ENCODE assay signal across 1 cellular context in the genomic region with DNA sequence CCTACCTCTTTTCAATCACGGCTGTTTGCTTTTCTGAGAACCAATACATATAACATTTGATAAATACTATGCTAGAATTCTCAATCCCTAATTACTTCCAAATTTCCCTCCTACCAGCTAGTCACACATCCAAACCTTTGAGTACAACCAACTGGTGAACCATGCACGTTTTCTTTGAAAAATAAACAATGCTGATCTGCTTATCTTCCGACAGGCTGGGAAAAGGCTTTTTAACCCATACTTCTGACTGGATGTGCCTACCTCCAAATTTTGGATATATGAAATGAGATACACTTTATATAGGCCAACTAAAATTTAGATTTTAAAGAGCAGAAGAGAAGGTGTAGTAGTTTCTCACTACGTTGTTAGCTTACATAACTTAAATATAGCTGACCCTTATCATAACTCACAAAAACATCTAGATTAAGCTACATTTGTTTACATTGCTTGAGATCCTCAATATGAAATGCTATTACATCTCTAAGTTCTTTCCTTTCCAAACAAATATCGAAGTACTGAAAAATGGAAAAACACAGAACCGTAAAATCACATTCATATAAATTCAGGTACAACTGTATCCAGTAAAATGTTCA.
TF ChIP-seq lines count a peak whose summit lies in the region.

No MANE protein-coding gene starts in this region.

TF ChIP-seq in GM12878, 131 proteins besides CTCF, POLR2A, EP300 and RAD21 (continued from another document):
- TF ChIP-seq, protein P1, sequence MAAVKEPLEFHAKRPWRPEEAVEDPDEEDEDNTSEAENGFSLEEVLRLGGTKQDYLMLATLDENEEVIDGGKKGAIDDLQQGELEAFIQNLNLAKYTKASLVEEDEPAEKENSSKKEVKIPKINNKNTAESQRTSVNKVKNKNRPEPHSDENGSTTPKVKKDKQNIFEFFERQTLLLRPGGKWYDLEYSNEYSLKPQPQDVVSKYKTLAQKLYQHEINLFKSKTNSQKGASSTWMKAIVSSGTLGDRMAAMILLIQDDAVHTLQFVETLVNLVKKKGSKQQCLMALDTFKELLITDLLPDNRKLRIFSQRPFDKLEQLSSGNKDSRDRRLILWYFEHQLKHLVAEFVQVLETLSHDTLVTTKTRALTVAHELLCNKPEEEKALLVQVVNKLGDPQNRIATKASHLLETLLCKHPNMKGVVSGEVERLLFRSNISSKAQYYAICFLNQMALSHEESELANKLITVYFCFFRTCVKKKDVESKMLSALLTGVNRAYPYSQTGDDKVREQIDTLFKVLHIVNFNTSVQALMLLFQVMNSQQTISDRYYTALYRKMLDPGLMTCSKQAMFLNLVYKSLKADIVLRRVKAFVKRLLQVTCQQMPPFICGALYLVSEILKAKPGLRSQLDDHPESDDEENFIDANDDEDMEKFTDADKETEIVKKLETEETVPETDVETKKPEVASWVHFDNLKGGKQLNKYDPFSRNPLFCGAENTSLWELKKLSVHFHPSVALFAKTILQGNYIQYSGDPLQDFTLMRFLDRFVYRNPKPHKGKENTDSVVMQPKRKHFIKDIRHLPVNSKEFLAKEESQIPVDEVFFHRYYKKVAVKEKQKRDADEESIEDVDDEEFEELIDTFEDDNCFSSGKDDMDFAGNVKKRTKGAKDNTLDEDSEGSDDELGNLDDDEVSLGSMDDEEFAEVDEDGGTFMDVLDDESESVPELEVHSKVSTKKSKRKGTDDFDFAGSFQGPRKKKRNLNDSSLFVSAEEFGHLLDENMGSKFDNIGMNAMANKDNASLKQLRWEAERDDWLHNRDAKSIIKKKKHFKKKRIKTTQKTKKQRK (IDR thresholded peaks at IDR 0.05; ENCODE audit: low read depth, low read length) = no peak
- TF ChIP-seq TCF3 (IDR thresholded peaks at IDR 0.05; ENCODE audit: borderline replicate concordance, insufficient read depth, low read depth, low read length) (no peak), JUND (IDR thresholded peaks at IDR 0.05; ENCODE audit: low read depth, low read length) (no peak), CHD1 (IDR thresholded peaks at IDR 0.05; ENCODE audit: low read depth, low read length) (0 out of 2 replicates have a peak, but pooled peaks have one; percentile 38), CBX5 (IDR thresholded peaks at IDR 0.05; ENCODE audit: low read depth) (no peak), RFX5 (IDR thresholded peaks at IDR 0.05; ENCODE audit: low read depth, low read length) (no peak), CREM (IDR thresholded peaks at IDR 0.05; ENCODE audit: low read depth) (0 out of 2 replicates have a peak, but pooled peaks have one; percentile 2), ETV6 (conservative IDR thresholded peaks at IDR 0.05 in 1 of 2, IDR thresholded peaks at IDR 0.05 in 1 of 2; ENCODE audit: borderline replicate concordance in 1 of 2, low read depth in 1 of 2) (no peak), NRF1 (conservative IDR thresholded peaks at IDR 0.05; ENCODE audit: low read depth, low read length) (no peak), SUZ12 (IDR thresholded peaks at IDR 0.05; ENCODE audit: unreplicated experiment) (no peak), TCF12 (IDR thresholded peaks at IDR 0.05; ENCODE audit: low read depth, low read length) (no peak), ZNF622 (IDR thresholded peaks at IDR 0.05) (no peak), KAT2A (conservative IDR thresholded peaks at IDR 0.05; ENCODE audit: control insufficient read depth, low read depth, low read length) (no peak), STAT1 (conservative IDR thresholded peaks at IDR 0.05) (no peak), SP1 (IDR thresholded peaks at IDR 0.05; ENCODE audit: low read depth, low read length) (no peak), NKRF (conservative IDR thresholded peaks at IDR 0.05) (0 out of 2 replicates have a peak, but pooled peaks have one; percentile 4)
- TF ChIP-seq, protein P2, sequence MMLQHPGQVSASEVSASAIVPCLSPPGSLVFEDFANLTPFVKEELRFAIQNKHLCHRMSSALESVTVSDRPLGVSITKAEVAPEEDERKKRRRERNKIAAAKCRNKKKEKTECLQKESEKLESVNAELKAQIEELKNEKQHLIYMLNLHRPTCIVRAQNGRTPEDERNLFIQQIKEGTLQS (IDR thresholded peaks at IDR 0.05; ENCODE audit: borderline replicate concordance, extremely low read depth, low read depth, low read length) = no peak
- TF ChIP-seq, protein P3, sequence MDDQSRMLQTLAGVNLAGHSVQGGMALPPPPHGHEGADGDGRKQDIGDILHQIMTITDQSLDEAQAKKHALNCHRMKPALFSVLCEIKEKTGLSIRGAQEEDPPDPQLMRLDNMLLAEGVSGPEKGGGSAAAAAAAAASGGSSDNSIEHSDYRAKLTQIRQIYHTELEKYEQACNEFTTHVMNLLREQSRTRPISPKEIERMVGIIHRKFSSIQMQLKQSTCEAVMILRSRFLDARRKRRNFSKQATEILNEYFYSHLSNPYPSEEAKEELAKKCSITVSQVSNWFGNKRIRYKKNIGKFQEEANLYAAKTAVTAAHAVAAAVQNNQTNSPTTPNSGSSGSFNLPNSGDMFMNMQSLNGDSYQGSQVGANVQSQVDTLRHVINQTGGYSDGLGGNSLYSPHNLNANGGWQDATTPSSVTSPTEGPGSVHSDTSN (IDR thresholded peaks at IDR 0.05; ENCODE audit: insufficient replicate concordance, low read depth, low read length) = no peak
